In genomic region chr1:5757177-5757820, GRCh38 we compare ENCODE assay signal across 21 cellular contexts.
DNase-seq lines count a peak whose midpoint lies in the region; ATAC-seq, FAIRE-seq and TF ChIP-seq lines count a peak whose summit lies in the region.
"Had no signal": no experiment of that assay in that cellular context is flagged by ENCODE, and none has a peak within 500 bp of the region (broad histone marks: within the 10 kb centered on the region; RNA-seq: fewer than 3 reads in every experiment).

No MANE protein-coding gene starts in this region.

- no peak for TF ChIP-seq RAD21 in HepG2 (CRISPR knock-in tag; IDR thresholded peaks at IDR 0.05)

- no peak overlapping the region for H3K4me2 ChIP-seq in HepG2 (ENCODE audit: low read depth, low read length)
- H3K4me2 ChIP-seq: KMS-11 had no signal

- TF ChIP-seq CTCF in right atrium auricular region (IDR thresholded peaks at IDR 0.05) (no peak), dorsolateral prefrontal cortex (IDR thresholded peaks at IDR 0.05 in 54 of 56, conservative IDR thresholded peaks at IDR 0.05 in 2 of 56; ENCODE audit: low read depth in 1 of 56, partially characterized antibody in 56 of 56) (no peak), nephron progenitor cell (IDR thresholded peaks at IDR 0.05) (no peak), HepG2 (CRISPR knock-in tag; IDR thresholded peaks at IDR 0.05) (no peak), GM20000 (IDR thresholded peaks at IDR 0.05; ENCODE audit: extremely low read depth, missing control alignments) (no peak)

- POLR2A ChIA-PET in HepG2 (lab: Yijun Ruan, JAX) = no interaction called here

- no peak for TF ChIP-seq EP300 in HepG2 (IDR thresholded peaks at IDR 0.05; ENCODE audit: low read depth in 2 of 2, low read length in 2 of 2)
- no peak for TF ChIP-seq EP300 in HepG2 (CRISPR knock-in tag; IDR thresholded peaks at IDR 0.05; ENCODE audit: borderline replicate concordance)

- H3K36me3 ChIP-seq in right atrium auricular region (no peaks in the 10 kb centered on the region), HepG2 (replicated peaks in 1 of 2; ENCODE audit: control insufficient read depth in 1 of 2, insufficient read depth in 2 of 2, low read length in 2 of 2) (no peaks in the 10 kb centered on the region)
- H3K36me3 ChIP-seq: HAP-1, SJCRH30 had no signal

- ATAC-seq in HepG2 = no peak

- no peaks in the 10 kb centered on the region for H3K36me3 Mint-ChIP-seq in nephron progenitor cell (ENCODE audit: low read depth)

- H2AFZ ChIP-seq in HepG2 (ENCODE audit: low read length) = no peak overlapping the region
- H2AFZ ChIP-seq: GM23248 had no signal

- 58% methylated on average over 11 of the region's 19 CpGs for WGBS in HepG2 (ENCODE audit: low lambda C conversion rate)

- no peak overlapping the region for H3K4me3 ChIP-seq in right atrium auricular region
- no peak overlapping the region for H3K4me3 ChIP-seq in dorsolateral prefrontal cortex
- no peak overlapping the region for H3K4me3 ChIP-seq in HepG2 (replicated peaks in 1 of 3; ENCODE audit: insufficient read depth in 1 of 3, low read depth in 2 of 3, low read length in 3 of 3)
- H3K4me3 ChIP-seq: GM23248, HAP-1, SJCRH30 had no signal

- no peaks in the 10 kb centered on the region for H4K20me1 ChIP-seq in HepG2 (ENCODE audit: insufficient read depth, low read length)

- H3K9me3 ChIP-seq in right atrium auricular region (no peaks in the 10 kb centered on the region), HepG2 (ENCODE audit: low read length) (no peaks in the 10 kb centered on the region)
- H3K9me3 ChIP-seq: HAP-1, SJCRH30 had no signal

- no peak for TF ChIP-seq POLR2A in HepG2 (IDR thresholded peaks at IDR 0.05; ENCODE audit: insufficient read depth in 1 of 2, low read depth in 2 of 2, low read length in 2 of 2)

- peaks cover 11% of the 10 kb centered on the region for H3K9me3 Mint-ChIP-seq in nephron progenitor cell

- no peaks in the 10 kb centered on the region for H3K79me2 ChIP-seq in HepG2 (ENCODE audit: insufficient read depth, low read length)

- DNase-seq in cardiac septum (ENCODE audit: low spot score) = peak; percentile 44
- DNase-seq in right atrium auricular region (ENCODE audit: low spot score) = no peak
- peak in 7 of 10 donors; percentile 32 to 70 (median 58) for DNase-seq in dorsolateral prefrontal cortex
- DNase-seq in nephron progenitor cell = no peak
- peak; percentile 71 for DNase-seq in superior temporal gyrus (ENCODE audit: extremely low spot score)
- no peak for DNase-seq in NCI-H345 treated with DMSO at 0.1 percent for 48 hours (lab: John Stamatoyannopoulos, UW; ENCODE audit: unreplicated experiment)
- no peak for DNase-seq in HepG2 (ENCODE audit: low spot score)
- DNase-seq in GM20000 (ENCODE audit: low spot score) = no peak
- DNase-seq: DMS53, EL, GF-D8, GM23248, IMR-90, NCI-H226, NCI-H524 treated with DMSO at 0.1 percent for 48 hours, NCI-H82, SJCRH30 had no signal

- H3K4me1 ChIP-seq in right atrium auricular region (peaks cover 0 to 11% of the 10 kb centered on the region in 2 donors), HepG2 (ENCODE audit: insufficient read depth, low read length) (no peaks in the 10 kb centered on the region)
- H3K4me1 ChIP-seq: HAP-1, SJCRH30 had no signal

- in situ Hi-C loops in HepG2 (cut with HindIII; ENCODE audit: extremely low pct_ligation_motif_present, low pct_unique_long_range_greater_than_20kb) = no loop called here

- H3K9ac ChIP-seq in HepG2 (ENCODE audit: insufficient read depth, low read depth, low read length) = no peak overlapping the region
- H3K9ac ChIP-seq: GM23248, KMS-11 had no signal

- BruUV-seq in HepG2 (replicated peaks; lab: Mats Ljungman, UMichigan) = no TSS peak

- FAIRE-seq in HepG2 (lab: Jason Lieb, UNC) = no peak
- FAIRE-seq: A204.1, D721Med had no signal

- no peaks in the 10 kb centered on the region for H3K27me3 ChIP-seq in right atrium auricular region
- H3K27me3 ChIP-seq in dorsolateral prefrontal cortex = no peaks in the 10 kb centered on the region
- peaks cover 8 to 62% of the 10 kb centered on the region in 2 experiments for H3K27me3 ChIP-seq in HepG2 (ENCODE audit: control insufficient read depth in 1 of 2, insufficient read depth in 2 of 2, low read length in 2 of 2)

- H3K4me3 Mint-ChIP-seq in nephron progenitor cell = no peak overlapping the region

- H3K27me3 Mint-ChIP-seq in nephron progenitor cell (ENCODE audit: low read depth, poor library complexity) = peaks cover 30% of the 10 kb centered on the region

- intact Hi-C loops in cardiac septum (cut with DNase I) (no loop called here), dorsolateral prefrontal cortex (cut with DNase I) (no loop called here), HepG2 (cut with micrococcal nuclease; ENCODE audit: unreplicated experiment) (no loop called here)

- CTCF ChIA-PET in HepG2 (lab: Yijun Ruan, JAX; ENCODE audit: low intra/inter-chr PET ratio, low total read pairs) = no interaction called here

- H3K27ac ChIP-seq in right atrium auricular region (no peak overlapping the region), dorsolateral prefrontal cortex (peak overlapping the region in 40 of 59 donors; percentile 4 to 80 (median 64)), HepG2 (ENCODE audit: extremely low read length, insufficient read depth, low read length) (no peak overlapping the region)
- H3K27ac ChIP-seq: GM23248, KMS-11, SJCRH30 had no signal

- peak overlapping the region; percentile 44 for H3K27ac Mint-ChIP-seq in nephron progenitor cell

- peaks cover 39% of the 10 kb centered on the region for H3K4me1 Mint-ChIP-seq in nephron progenitor cell

TF ChIP-seq in HepG2, 621 proteins besides CTCF, POLR2A, EP300 and RAD21:
- TF ChIP-seq TCF7L2 (IDR thresholded peaks at IDR 0.05; ENCODE audit: low read depth, low read length) = no peak
- TF ChIP-seq ZNF382 (CRISPR knock-in tag; IDR thresholded peaks at IDR 0.05; ENCODE audit: borderline replicate concordance) = no peak
- TF ChIP-seq SSRP1 (CRISPR knock-in tag; IDR thresholded peaks at IDR 0.05) = no peak
- no peak for TF ChIP-seq SPEN (CRISPR knock-in tag; IDR thresholded peaks at IDR 0.05; ENCODE audit: low read depth)
- no peak for TF ChIP-seq DMAP1 (CRISPR knock-in tag; IDR thresholded peaks at IDR 0.05)
- no peak for TF ChIP-seq ZNF569 (CRISPR knock-in tag; IDR thresholded peaks at IDR 0.05; ENCODE audit: borderline replicate concordance)
- no peak for TF ChIP-seq ZNF672 (CRISPR knock-in tag; IDR thresholded peaks at IDR 0.05)
- TF ChIP-seq ZNF224 (CRISPR knock-in tag; IDR thresholded peaks at IDR 0.05) = no peak
- TF ChIP-seq ZNF776 (CRISPR knock-in tag; IDR thresholded peaks at IDR 0.05) = no peak
- no peak for TF ChIP-seq RARG (CRISPR knock-in tag; IDR thresholded peaks at IDR 0.05; ENCODE audit: low read depth)
- no peak for TF ChIP-seq AHR (CRISPR knock-in tag; IDR thresholded peaks at IDR 0.05)
- no peak for TF ChIP-seq NFE2L2 (IDR thresholded peaks at IDR 0.05; ENCODE audit: low read length)
- TF ChIP-seq BRCA1 (CRISPR knock-in tag; IDR thresholded peaks at IDR 0.05) = no peak
- no peak for TF ChIP-seq MEIS1 (CRISPR knock-in tag; IDR thresholded peaks at IDR 0.05; ENCODE audit: borderline replicate concordance)

Comparison
In these comparisons a context has a peak if more than half of its experiments do, and no peak if none do; other contexts are left out.
1. DNase-seq: peak in cardiac septum (single experiment), dorsolateral prefrontal cortex (7 of 10) and superior temporal gyrus (single experiment); none in right atrium auricular region (single experiment), nephron progenitor cell (single experiment), NCI-H345 treated with DMSO at 0.1 percent for 48 hours (single experiment), HepG2 (single experiment) and GM20000 (single experiment).
2. H3K27ac ChIP-seq: peak in dorsolateral prefrontal cortex (40 of 59); none in right atrium auricular region (0 of 2) and HepG2 (single experiment).